9 cellular contexts compared by ENCODE assay signal in the genomic region with DNA sequence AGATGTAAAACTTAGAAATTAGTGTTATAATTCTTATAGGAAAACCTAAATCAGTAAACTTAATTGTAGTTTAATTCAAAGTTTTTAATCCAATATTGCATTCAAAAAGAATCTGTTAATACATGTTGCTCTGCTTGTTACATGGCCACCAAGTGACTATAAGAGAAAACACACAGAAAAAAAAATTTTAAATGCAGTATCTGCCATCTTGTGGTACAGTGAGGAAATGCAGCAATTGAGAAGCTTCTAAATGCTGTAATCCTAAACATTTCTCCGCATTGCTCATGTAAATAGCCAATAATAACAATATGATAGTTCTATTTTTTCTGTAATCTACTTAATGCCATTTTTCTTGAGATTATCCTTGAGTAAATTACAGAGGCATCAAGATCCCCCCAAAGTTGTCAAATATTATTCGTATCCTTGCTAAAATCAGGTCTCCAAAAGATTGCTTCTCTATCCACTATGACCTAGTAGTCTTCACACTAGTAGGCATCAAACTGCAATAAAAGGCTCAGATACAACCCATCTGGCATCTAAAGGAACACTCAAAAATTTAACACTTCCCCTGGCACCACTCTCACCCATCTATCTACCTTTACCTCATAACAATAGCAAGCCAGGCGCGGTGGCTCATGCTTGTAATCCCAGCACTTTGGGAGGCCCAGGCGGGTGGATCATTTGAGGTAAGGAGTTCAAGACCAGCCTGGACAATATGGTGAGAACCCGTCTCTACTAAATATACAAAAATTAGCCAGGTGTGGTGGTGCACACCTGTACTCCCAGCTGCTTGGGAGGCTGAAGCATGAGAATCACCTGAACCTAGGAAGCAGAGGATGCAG.
DNase-seq lines count a peak whose midpoint lies in the region; ATAC-seq and TF ChIP-seq lines count a peak whose summit lies in the region.
"Had no signal": no experiment of that assay in that cellular context is flagged by ENCODE, and none has a peak within 500 bp of the region (broad histone marks: within the 10 kb centered on the region; RNA-seq: fewer than 3 reads in every experiment).

No MANE protein-coding gene starts in this region.

- ATAC-seq in GM18511 (IDR thresholded peaks at IDR 0.05; ENCODE audit: unreplicated experiment): peak; percentile 97
- ATAC-seq in HG02884 (IDR thresholded peaks at IDR 0.05; ENCODE audit: unreplicated experiment): peak; percentile 78
- ATAC-seq: right cardiac atrium had no signal

- TF ChIP-seq CTCF in fibroblast of mammary gland (conservative IDR thresholded peaks at IDR 0.05; ENCODE audit: control insufficient read depth, insufficient read depth, low read depth, low read length): peak; percentile 82

- H3K4me3 ChIP-seq in fibroblast of mammary gland (ENCODE audit: control insufficient read depth, low read depth, low read length): no peak overlapping the region

- DNase-seq in AML-193 (lab: John Stamatoyannopoulos, UW) (peak; percentile 81 to 84), NCI-H1105 (lab: John Stamatoyannopoulos, UW) (peak; percentile 44), SKM-1 (lab: John Stamatoyannopoulos, UW; ENCODE audit: unreplicated experiment) (peak; percentile 54), fibroblast of mammary gland (ENCODE audit: low read depth) (peak; percentile 72), non-pigmented ciliary epithelial cell (ENCODE audit: low read depth) (peak; percentile 32)
- no peak for DNase-seq in activated CD4-positive, CD25-positive, alpha-beta regulatory T cell (lab: John Stamatoyannopoulos, UW)

Comparison
In these comparisons a context has a peak if more than half of its experiments do, and no peak if none do; other contexts are left out.
1. DNase-seq: peak in AML-193 (2 of 2), NCI-H1105 (single experiment), SKM-1 (single experiment), fibroblast of mammary gland (single experiment) and non-pigmented ciliary epithelial cell (single experiment); none in activated CD4-positive, CD25-positive, alpha-beta regulatory T cell (0 of 4).